Comparison of ENCODE assay signal across 14 cellular contexts in the genomic region with DNA sequence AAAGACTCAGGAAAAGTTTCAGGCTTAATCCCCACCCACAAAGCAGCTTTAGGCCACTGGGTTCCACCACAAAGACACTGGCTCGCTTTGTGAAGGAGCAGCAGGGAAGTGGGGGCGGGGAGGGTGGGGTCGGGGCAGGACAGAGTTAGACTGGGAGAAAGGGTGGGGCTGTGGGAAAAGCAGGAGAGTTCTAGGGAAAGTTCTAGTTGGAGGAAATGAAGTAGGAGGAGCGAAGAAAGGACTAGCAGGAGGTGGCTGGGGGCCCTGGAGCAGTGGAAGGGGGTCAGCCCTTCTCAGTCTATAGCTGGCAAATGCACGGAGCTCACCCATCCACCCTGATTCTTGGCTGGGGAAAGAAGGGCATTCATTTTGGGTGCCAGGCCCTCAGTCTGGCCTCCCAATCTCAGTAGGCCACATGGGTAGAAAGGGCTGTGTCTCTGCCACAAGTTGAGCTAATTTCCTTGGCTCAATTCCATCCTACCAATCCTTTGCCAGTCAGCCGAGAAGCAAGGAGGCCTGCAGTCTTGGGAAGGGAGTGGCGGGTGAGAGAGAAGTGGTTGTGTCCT. TPM values are rescaled to one million over a fixed set of nuclear protein-coding genes. Genes with fewer than 3 reads are reported as not detected.
DNase-seq lines count a peak whose midpoint lies in the region; FAIRE-seq and TF ChIP-seq lines count a peak whose summit lies in the region.
"Had no signal": no experiment of that assay in that cellular context is flagged by ENCODE, and none has a peak within 500 bp of the region (broad histone marks: within the 10 kb centered on the region; RNA-seq: fewer than 3 reads in every experiment).

No MANE protein-coding gene starts in this region.

- H3K4me1 ChIP-seq in H9 (ENCODE audit: insufficient read depth, low read length), result 0 out of 2 replicates have a peak, but pooled peaks cover 2% of the 10 kb centered on the region
- peaks cover 47% of the 10 kb centered on the region for H3K4me1 ChIP-seq in keratinocyte (ENCODE audit: control insufficient read depth, extremely low read depth, insufficient read depth, low read length)

- no peak overlapping the region for H3K14ac ChIP-seq in H9 (ENCODE audit: insufficient read depth, low read length)

- H4K5ac ChIP-seq in H9 (ENCODE audit: insufficient read length, low read depth, low read length), result no peak overlapping the region

- FAIRE-seq in keratinocyte (lab: Jason Lieb, UNC), result no peak

- H3K79me1 ChIP-seq in H9 (ENCODE audit: insufficient read depth, low read depth, low read length, poor library complexity, severe bottlenecking), result no peaks in the 10 kb centered on the region

- H3K9me3 Mint-ChIP-seq in H9, result no peaks in the 10 kb centered on the region; a peak in 1 of 5 replicates
- H3K9me3 Mint-ChIP-seq: stimulated activated naive B cell treated with anti-CD40 and anti-IgM and Interleukin-4, amounts not matched to agents 10 μg/mL and 1 μg/mL and 100 μg/mL, for 72 hours; T-helper 2 cell treated with Interferon-gamma antibody and Interleukin-4, amounts not matched to agents 5 μg/mL and 100 μg/mL, for 36 hours had no signal

- H3T11ph ChIP-seq in H9 (ENCODE audit: low read length), result no peak overlapping the region

- H3K79me2 ChIP-seq in H9 (ENCODE audit: insufficient read depth, low read length) (no peaks in the 10 kb centered on the region), keratinocyte (ENCODE audit: control insufficient read depth, insufficient read depth, low read length) (peaks cover 17% of the 10 kb centered on the region)

- no peak overlapping the region for H3K4me3 Mint-ChIP-seq in H9
- H3K4me3 Mint-ChIP-seq: stimulated activated naive B cell treated with anti-CD40 and anti-IgM and Interleukin-4, amounts not matched to agents 10 μg/mL and 1 μg/mL and 100 μg/mL, for 72 hours; T-helper 2 cell treated with Interferon-gamma antibody and Interleukin-4, amounts not matched to agents 5 μg/mL and 100 μg/mL, for 36 hours had no signal

- H2BK15ac ChIP-seq in H9 (ENCODE audit: low read depth, low read length), result no peak overlapping the region

- H3K56ac ChIP-seq in H9 (ENCODE audit: insufficient read length, low read depth, low read length), result no peak overlapping the region

- no peaks in the 10 kb centered on the region; the same call in 1 of the 2 replicates for H3K27me3 Mint-ChIP-seq in H9 (ENCODE audit: low read depth)
- H3K27me3 Mint-ChIP-seq: stimulated activated naive B cell treated with anti-CD40 and anti-IgM and Interleukin-4, amounts not matched to agents 10 μg/mL and 1 μg/mL and 100 μg/mL, for 72 hours had no signal

- no peak overlapping the region for H4K8ac ChIP-seq in H9 (replicated peaks; ENCODE audit: insufficient read length, low read depth, low read length)

- no peak overlapping the region for H4K91ac ChIP-seq in H9 (ENCODE audit: insufficient read length, low read depth, low read length)

- H3K36me3 ChIP-seq in keratinocyte (ENCODE audit: control insufficient read depth in 2 of 2, extremely low read depth in 1 of 2, insufficient read depth in 2 of 2, low read length in 2 of 2), result peaks cover 12 to 13% of the 10 kb centered on the region in 2 experiments

- no peak overlapping the region for H3K4ac ChIP-seq in H9 (ENCODE audit: low read depth, low read length)

- peak overlapping the region in 2 of 3 experiments; percentile 21 to 34; a peak in 2 of 7 replicates for H3K27ac Mint-ChIP-seq in H9
- H3K27ac Mint-ChIP-seq: stimulated activated naive B cell treated with anti-CD40 and anti-IgM and Interleukin-4, amounts not matched to agents 10 μg/mL and 1 μg/mL and 100 μg/mL, for 72 hours; T-helper 2 cell treated with Interferon-gamma antibody and Interleukin-4, amounts not matched to agents 5 μg/mL and 100 μg/mL, for 36 hours had no signal

- no peak overlapping the region for H3K4me2 ChIP-seq in H9 (ENCODE audit: insufficient read depth, insufficient read length, low read length)
- H3K4me2 ChIP-seq in keratinocyte (ENCODE audit: control insufficient read depth, extremely low read depth, insufficient read depth, low read depth, low read length), result peak overlapping the region; percentile 59

- no peak overlapping the region for H3K27ac ChIP-seq in H9 (ENCODE audit: insufficient read length, low read depth, low read length)
- peak overlapping the region; percentile 83 for H3K27ac ChIP-seq in keratinocyte (ENCODE audit: control insufficient read depth, insufficient read depth, low read length)
- peak overlapping the region in 20 of 21 experiments; percentile 33 to 87 (median 78) for H3K27ac ChIP-seq in skin epidermis

- H3K4me1 Mint-ChIP-seq in H9, result peaks cover 15 to 20% of the 10 kb centered on the region in 2 experiments

- no CpG with 5 or more reads among the region's 7 CpGs for WGBS in H9 (ENCODE audit: extremely low coverage, insufficient read length, low lambda C conversion rate)

- H3K4me3 ChIP-seq in keratinocyte (ENCODE audit: control insufficient read depth in 2 of 3, extremely low read depth in 1 of 3, insufficient read depth in 2 of 3, low read depth in 1 of 3, low read length in 3 of 3), result no peak overlapping the region
- no peak overlapping the region for H3K4me3 ChIP-seq in skin epidermis

- no peaks in the 10 kb centered on the region for H3K9me3 ChIP-seq in H9 (ENCODE audit: control insufficient read depth, low read depth, low read length)
- H3K9me3 ChIP-seq in keratinocyte (ENCODE audit: control insufficient read depth, low read depth, low read length), result no peaks in the 10 kb centered on the region

- H3K23me2 ChIP-seq in H9 (ENCODE audit: insufficient read length, low read depth, low read length, poor library complexity, severe bottlenecking), result peaks cover 7% of the 10 kb centered on the region

- H2BK5ac ChIP-seq in H9 (ENCODE audit: insufficient read length, low read length), result no peak overlapping the region

- no peaks in the 10 kb centered on the region for H3K9me1 ChIP-seq in keratinocyte (ENCODE audit: control insufficient read depth, extremely low read depth, insufficient read depth, low read length)

- H2BK120ac ChIP-seq in H9 (ENCODE audit: low read depth, low read length, poor library complexity, severe bottlenecking), result no peak overlapping the region

- H4K20me1 ChIP-seq in H9 (ENCODE audit: control insufficient read depth, insufficient read depth, insufficient read length) (no peaks in the 10 kb centered on the region), keratinocyte (ENCODE audit: control insufficient read depth, extremely low read depth, insufficient read depth, low read length) (no peaks in the 10 kb centered on the region)

- H2AFZ ChIP-seq in H9 (ENCODE audit: low read length) (no peak overlapping the region), keratinocyte (ENCODE audit: control insufficient read depth, low read length) (peak overlapping the region; percentile 74)

- H3K9ac ChIP-seq in H9 (ENCODE audit: extremely low read depth, insufficient read length, low read length) (no peak overlapping the region), keratinocyte (ENCODE audit: control insufficient read depth, extremely low read depth, insufficient read depth, low read length) (peak overlapping the region; percentile 65)

- DNase-seq in H9 (no peak), cerebellar cortex (ENCODE audit: low spot score) (peak; percentile 34), keratinocyte (ENCODE audit: low read depth, low spot score) (no peak), globus pallidus (ENCODE audit: low spot score) (no peak), NCI-H510A (lab: John Stamatoyannopoulos, UW) (no peak), NCI-H1048 (lab: John Stamatoyannopoulos, UW) (no peak)
- DNase-seq in central memory CD4-positive, alpha-beta T cell, result no peak
- DNase-seq: activated effector memory CD4-positive, alpha-beta T cell treated with anti-CD3 and anti-CD28 coated beads, Interleukin-2, amount 50 U/mL, for 16 hours; COR-L47; HCEC 1CT; NCI-H2171; stimulated activated naive B cell treated with anti-CD40 and anti-IgM and Interleukin-4, amounts not matched to agents 10 μg/mL and 1 μg/mL and 100 μg/mL, for 72 hours had no signal

- H2BK12ac ChIP-seq in H9 (ENCODE audit: insufficient read length, low read depth, low read length), result no peak overlapping the region

- H2AK5ac ChIP-seq in H9 (ENCODE audit: insufficient read length, low read length), result no peak overlapping the region

- H3K18ac ChIP-seq in H9 (ENCODE audit: insufficient read length, low read depth, low read length), result no peak overlapping the region

- no peak for TF ChIP-seq CTCF in H9 (conservative IDR thresholded peaks at IDR 0.05)
- no peak for TF ChIP-seq CTCF in keratinocyte (optimal IDR thresholded peaks at IDR 0.05 in 1 of 3, IDR thresholded peaks at IDR 0.05 in 1 of 3, conservative IDR thresholded peaks at IDR 0.05 in 1 of 3; ENCODE audit: extremely low read depth in 1 of 3, insufficient read depth in 2 of 3, low read length in 3 of 3)

- H2BK20ac ChIP-seq in H9 (ENCODE audit: low read depth, low read length, poor library complexity, severe bottlenecking), result no peak overlapping the region

- dilution Hi-C loops in keratinocyte (cut with MboI; ENCODE audit: extremely low pct_ligation_motif_present, low sequenced_read_pairs), result no loop called here

- peaks cover 0 to 43% (median 22%) of the 10 kb centered on the region in 3 experiments; a peak in 6 of 7 replicates for H3K36me3 Mint-ChIP-seq in H9 (ENCODE audit: insufficient read depth in 1 of 3, low read depth in 3 of 3)

- H3K27me3 ChIP-seq in H9 (ENCODE audit: insufficient read depth, low read length) (no peaks in the 10 kb centered on the region), keratinocyte (ENCODE audit: control insufficient read depth, extremely low read depth, insufficient read depth, low read length) (no peaks in the 10 kb centered on the region)

- H3K23ac ChIP-seq in H9 (ENCODE audit: insufficient read length, low read depth, low read length), result no peak overlapping the region

RNA-seq across cellular contexts. Expression of a gene that starts 4.6 kb away (rescaled TPM):
- total RNA-seq in H9 (2021), result 28.1 and 29.4 TPM in 2 replicates
- 19.9 to 28.0 TPM (median 23.0 TPM) in 3 replicates for polyA plus RNA-seq in keratinocyte
- polyA plus RNA-seq in keratinocyte (2011; ENCODE audit: low read depth), result 14.3 TPM
- polyA plus RNA-seq in keratinocyte (2011; cell fraction: cytosol; rRNA removed), result 22.1 and 29.6 TPM in 2 replicates
- 24.1 and 25.9 TPM in 2 replicates for polyA plus RNA-seq in keratinocyte (2011; cell fraction: nucleus; rRNA removed)
- 16.0 and 33.2 TPM in 2 replicates for polyA plus RNA-seq in keratinocyte (2012; ENCODE audit: low replicate concordance)
- polyA minus RNA-seq in keratinocyte, result 28.6 to 53.5 TPM (median 41.6 TPM) in 3 replicates
- polyA minus RNA-seq in keratinocyte (2011; cell fraction: cytosol; rRNA and poly(A)+ RNA removed), result 35.7 TPM
- 24.8 and 28.7 TPM in 2 replicates for polyA minus RNA-seq in keratinocyte (2011; cell fraction: nucleus; rRNA and poly(A)+ RNA removed)

RNA-seq across cellular contexts. Expression of a gene that starts 19.4 kb away (rescaled TPM):
- total RNA-seq in H9 (2021), result 86.5 and 87.4 TPM in 2 replicates
- polyA plus RNA-seq in keratinocyte, result 101 to 124 TPM (median 117 TPM) in 3 replicates
- 50.1 TPM for polyA plus RNA-seq in keratinocyte (2011; ENCODE audit: low read depth)
- polyA plus RNA-seq in keratinocyte (2011; cell fraction: cytosol; rRNA removed), result 66.0 and 114 TPM in 2 replicates
- polyA plus RNA-seq in keratinocyte (2011; cell fraction: nucleus; rRNA removed), result 169 and 194 TPM in 2 replicates
- 45.2 and 141 TPM in 2 replicates for polyA plus RNA-seq in keratinocyte (2012; ENCODE audit: low replicate concordance)
- polyA minus RNA-seq in keratinocyte, result 277 to 483 TPM (median 317 TPM) in 3 replicates
- 181 TPM for polyA minus RNA-seq in keratinocyte (2011; cell fraction: cytosol; rRNA and poly(A)+ RNA removed)
- 114 and 148 TPM in 2 replicates for polyA minus RNA-seq in keratinocyte (2011; cell fraction: nucleus; rRNA and poly(A)+ RNA removed)

RNA-seq across cellular contexts. Expression of a gene that starts 50.8 kb away (rescaled TPM):
- 68.9 and 74.2 TPM in 2 replicates for total RNA-seq in H9 (2021)
- 45.2 to 80.0 TPM (median 76.5 TPM) in 3 replicates for polyA plus RNA-seq in keratinocyte
- 94.0 TPM for polyA plus RNA-seq in keratinocyte (2011; ENCODE audit: low read depth)
- 71.2 and 85.2 TPM in 2 replicates for polyA plus RNA-seq in keratinocyte (2011; cell fraction: cytosol; rRNA removed)
- polyA plus RNA-seq in keratinocyte (2011; cell fraction: nucleus; rRNA removed), result 77.1 and 79.8 TPM in 2 replicates
- polyA plus RNA-seq in keratinocyte (2012; ENCODE audit: low replicate concordance), result 39.7 and 78.7 TPM in 2 replicates
- polyA minus RNA-seq in keratinocyte, result 40.8 to 46.0 TPM (median 41.8 TPM) in 3 replicates
- polyA minus RNA-seq in keratinocyte (2011; cell fraction: cytosol; rRNA and poly(A)+ RNA removed), result 38.2 TPM
- 11.8 and 27.9 TPM in 2 replicates for polyA minus RNA-seq in keratinocyte (2011; cell fraction: nucleus; rRNA and poly(A)+ RNA removed)

RNA-seq across cellular contexts. Expression of a gene that starts 55.8 kb away (rescaled TPM):
- total RNA-seq in H9 (2021), result 58.9 and 60.5 TPM in 2 replicates
- polyA plus RNA-seq in keratinocyte, result 111 to 127 TPM (median 117 TPM) in 3 replicates
- polyA plus RNA-seq in keratinocyte (2011; ENCODE audit: low read depth), result 62.6 TPM
- 104 and 167 TPM in 2 replicates for polyA plus RNA-seq in keratinocyte (2011; cell fraction: cytosol; rRNA removed)
- 97.2 and 110 TPM in 2 replicates for polyA plus RNA-seq in keratinocyte (2011; cell fraction: nucleus; rRNA removed)
- polyA plus RNA-seq in keratinocyte (2012; ENCODE audit: low replicate concordance), result 53.2 and 70.0 TPM in 2 replicates
- polyA minus RNA-seq in keratinocyte, result 48.3 to 129 TPM (median 105 TPM) in 3 replicates
- polyA minus RNA-seq in keratinocyte (2011; cell fraction: cytosol; rRNA and poly(A)+ RNA removed), result 91.1 TPM
- polyA minus RNA-seq in keratinocyte (2011; cell fraction: nucleus; rRNA and poly(A)+ RNA removed), result 43.7 and 74.3 TPM in 2 replicates
